ENCODE assay signal across 16 cellular contexts in genomic region chr6:15769471-15770088, GRCh38.
DNase-seq lines count a peak whose midpoint lies in the region; ATAC-seq and TF ChIP-seq lines count a peak whose summit lies in the region.
"Had no signal": no experiment of that assay in that cellular context is flagged by ENCODE, and none has a peak within 500 bp of the region (broad histone marks: within the 10 kb centered on the region; RNA-seq: fewer than 3 reads in every experiment).

No MANE protein-coding gene starts in this region.

- TF ChIP-seq RAD21 in neural cell (conservative IDR thresholded peaks at IDR 0.05), result no peak

- WGBS in hepatocyte (ENCODE audit: low lambda C conversion rate, missing lambda C conversion rate), result 66% methylated on average over 5 of the region's 5 CpGs
- WGBS in spleen, 5 donors, result 82 to 94% (median 91%) methylated on average over 5 of the region's 5 CpGs

- DNase-seq in EH (ENCODE audit: low read depth), result peak; percentile 18
- DNase-seq in astrocyte of the hippocampus (ENCODE audit: low read depth, low spot score), result peak; percentile 20
- no peak for DNase-seq in retina
- DNase-seq in hepatocyte (ENCODE audit: low spot score), result no peak
- DNase-seq in spleen, result no peak
- DNase-seq: activated T-cell treated with anti-CD3 and anti-CD28 coated beads, Interleukin-2, amount 50 U/mL, for 24 hours; effector CD4-positive, alpha-beta T cell; NCI-H187; NCI-H510A treated with DMSO at 0.1 percent for 48 hours; stimulated activated CD4-positive, alpha-beta T cell treated with anti-CD3 and anti-CD28 coated beads, Interleukin-4, amount 100 ng/mL, for 24 hours; tibial artery had no signal

- no peaks in the 10 kb centered on the region for H3K9me2 ChIP-seq in neural cell (ENCODE audit: insufficient read depth, low read length)
- H3K9me2 ChIP-seq in hepatocyte (replicated peaks; ENCODE audit: insufficient read depth), result no peaks in the 10 kb centered on the region

- no peak overlapping the region for H3K27ac ChIP-seq in neural cell (ENCODE audit: low read length)
- no peak overlapping the region for H3K27ac ChIP-seq in hepatocyte
- no peak overlapping the region for H3K27ac ChIP-seq in spleen
- H3K27ac ChIP-seq: BLaER1, HL-60, tibial artery had no signal

- peaks cover 6% of the 10 kb centered on the region for H3K4me1 ChIP-seq in hepatocyte (ENCODE audit: insufficient read depth)
- H3K4me1 ChIP-seq in spleen, result peaks cover 0 to 5% (median 0%) of the 10 kb centered on the region in 6 donors
- H3K4me1 ChIP-seq: BLaER1, tibial artery had no signal

- ATAC-seq in HG02759 (IDR thresholded peaks at IDR 0.05; ENCODE audit: unreplicated experiment), result peak; percentile 7
- ATAC-seq: left lobe of liver had no signal

- no peak overlapping the region for H3K4me2 ChIP-seq in neural cell (ENCODE audit: low read length)
- H3K4me2 ChIP-seq in hepatocyte, result no peak overlapping the region
- H3K4me2 ChIP-seq: BLaER1 had no signal

- H3K27me3 ChIP-seq in neural cell (ENCODE audit: insufficient read depth, low read depth, low read length) (no peaks in the 10 kb centered on the region), hepatocyte (no peaks in the 10 kb centered on the region), spleen (replicated peaks in 1 of 7) (no peaks in the 10 kb centered on the region)
- H3K27me3 ChIP-seq: BLaER1 had no signal

- H2AFZ ChIP-seq in neural cell (ENCODE audit: low read depth, low read length) (no peak overlapping the region), hepatocyte (no peak overlapping the region)

- H3F3A ChIP-seq in neural cell (ENCODE audit: insufficient read depth, low read length, poor library complexity, severe bottlenecking), result no peaks in the 10 kb centered on the region

- peak; percentile 62 for TF ChIP-seq EP300 in neural cell (conservative IDR thresholded peaks at IDR 0.05; ENCODE audit: poor library complexity, severe bottlenecking)

- TF ChIP-seq POLR2A in spleen (IDR thresholded peaks at IDR 0.05), result no peak

- H3K36me3 ChIP-seq in neural cell (ENCODE audit: insufficient read depth, low read length) (no peaks in the 10 kb centered on the region), hepatocyte (replicated peaks; ENCODE audit: insufficient read depth, low read depth) (no peaks in the 10 kb centered on the region), spleen (no peaks in the 10 kb centered on the region)
- H3K36me3 ChIP-seq: BLaER1, tibial artery had no signal

- TF ChIP-seq CTCF in neural cell (IDR thresholded peaks at IDR 0.05; ENCODE audit: poor library complexity, severe bottlenecking), result no peak
- no peak for TF ChIP-seq CTCF in hepatocyte (IDR thresholded peaks at IDR 0.05; ENCODE audit: poor library complexity)
- TF ChIP-seq CTCF in spleen (IDR thresholded peaks at IDR 0.05 in 8 of 11, conservative IDR thresholded peaks at IDR 0.05 in 3 of 11), result no peak

- no peaks in the 10 kb centered on the region for H3K79me2 ChIP-seq in neural cell (replicated peaks; ENCODE audit: insufficient read depth, low read length)
- no peaks in the 10 kb centered on the region for H3K79me2 ChIP-seq in hepatocyte

- intact Hi-C loops in spleen (cut with DNase I; ENCODE audit: low total_unique reads), result no loop called here

- H4K20me1 ChIP-seq in neural cell (ENCODE audit: insufficient read depth) (no peaks in the 10 kb centered on the region), hepatocyte (ENCODE audit: insufficient read depth, poor library complexity, severe bottlenecking) (no peaks in the 10 kb centered on the region)
- H4K20me1 ChIP-seq: BLaER1 had no signal

- H3K9ac ChIP-seq in neural cell (ENCODE audit: low read length), result no peak overlapping the region
- H3K9ac ChIP-seq: BLaER1 had no signal

- no peak overlapping the region for H3K4me3 ChIP-seq in neural cell (ENCODE audit: low read length)
- no peak overlapping the region for H3K4me3 ChIP-seq in hepatocyte
- H3K4me3 ChIP-seq in spleen, result no peak overlapping the region
- H3K4me3 ChIP-seq: BLaER1, tibial artery had no signal

- H3K9me3 ChIP-seq in neural cell (ENCODE audit: low read length) (no peaks in the 10 kb centered on the region), hepatocyte (ENCODE audit: low read depth) (no peaks in the 10 kb centered on the region), spleen (no peaks in the 10 kb centered on the region)
- H3K9me3 ChIP-seq: BLaER1, tibial artery had no signal

TF ChIP-seq in neural cell, 6 proteins besides CTCF, POLR2A, EP300 and RAD21:
- no peak for TF ChIP-seq TAF1 (IDR thresholded peaks at IDR 0.05; ENCODE audit: low read depth)
- TF ChIP-seq REST (IDR thresholded peaks at IDR 0.05; ENCODE audit: borderline replicate concordance), result no peak
- no peak for TF ChIP-seq SMC3 (conservative IDR thresholded peaks at IDR 0.05; ENCODE audit: poor library complexity)
- TF ChIP-seq MXI1 (conservative IDR thresholded peaks at IDR 0.05; ENCODE audit: poor library complexity, severe bottlenecking), result no peak
- no peak for TF ChIP-seq POLR2AphosphoS5 (IDR thresholded peaks at IDR 0.05)
- no peak for TF ChIP-seq EZH2 (IDR thresholded peaks at IDR 0.05; ENCODE audit: borderline replicate concordance, insufficient read depth, low read length, poor library complexity, severe bottlenecking)

Comparison
In these comparisons a context has a peak if more than half of its experiments do, and no peak if none do; other contexts are left out.
1. DNase-seq: peak in EH (single experiment) and astrocyte of the hippocampus (single experiment); none in retina (single experiment), hepatocyte (single experiment) and spleen (single experiment).